ENCODE assay signal across 16 cellular contexts in genomic region chr17:6505425-6506142, GRCh38. TPM values are rescaled to one million over a fixed set of nuclear protein-coding genes. Genes with fewer than 3 reads are reported as not detected.
A peak's percentile ranks its signal among the peaks of the same experiment; 100 is the strongest.
DNase-seq lines count a peak whose midpoint lies in the region; ATAC-seq, FAIRE-seq and TF ChIP-seq lines count a peak whose summit lies in the region.
"Had no signal": no experiment of that assay in that cellular context is flagged by ENCODE, and none has a peak within 500 bp of the region (broad histone marks: within the 10 kb centered on the region; RNA-seq: fewer than 3 reads in every experiment).

No MANE protein-coding gene starts in this region.

- ATAC-seq in HG03159 (IDR thresholded peaks at IDR 0.05; ENCODE audit: unreplicated experiment): no peak

- H3K27ac ChIP-seq in keratinocyte (ENCODE audit: control insufficient read depth, insufficient read depth, low read length): no peak overlapping the region
- peak overlapping the region in 6 of 8 donors; percentile 9 to 72 (median 45) for H3K27ac ChIP-seq in spleen
- no peak overlapping the region for H3K27ac ChIP-seq in effector memory CD4-positive, alpha-beta T cell (ENCODE audit: insufficient read depth, low read length, poor library complexity, severe bottlenecking)

- H3K9me3 ChIP-seq in keratinocyte (ENCODE audit: control insufficient read depth, low read depth, low read length) (no peaks in the 10 kb centered on the region), spleen (no peaks in the 10 kb centered on the region)
- H3K9me3 ChIP-seq in effector memory CD4-positive, alpha-beta T cell (ENCODE audit: control insufficient read depth, low read length): no peaks in the 10 kb centered on the region

- H3K4me3 ChIP-seq in cardiac fibroblast (replicated peaks in 1 of 2; ENCODE audit: low read depth in 2 of 2, low read length in 2 of 2) (no peak overlapping the region), keratinocyte (ENCODE audit: control insufficient read depth in 2 of 3, extremely low read depth in 1 of 3, insufficient read depth in 2 of 3, low read depth in 1 of 3, low read length in 3 of 3) (no peak overlapping the region), spleen (no peak overlapping the region)
- H3K4me3 ChIP-seq in effector memory CD4-positive, alpha-beta T cell (ENCODE audit: insufficient read depth, low read depth, low read length, poor library complexity, severe bottlenecking): no peak overlapping the region

- intact Hi-C loops in spleen (cut with DNase I; ENCODE audit: low total_unique reads): no loop called here

- TF ChIP-seq CTCF in cardiac fibroblast (IDR thresholded peaks at IDR 0.05; ENCODE audit: low read depth, low read length): no peak
- no peak for TF ChIP-seq CTCF in keratinocyte (optimal IDR thresholded peaks at IDR 0.05 in 1 of 3, IDR thresholded peaks at IDR 0.05 in 1 of 3, conservative IDR thresholded peaks at IDR 0.05 in 1 of 3; ENCODE audit: extremely low read depth in 1 of 3, insufficient read depth in 2 of 3, low read length in 3 of 3)
- no peak for TF ChIP-seq CTCF in spleen (IDR thresholded peaks at IDR 0.05 in 8 of 11, conservative IDR thresholded peaks at IDR 0.05 in 3 of 11)

- DNase-seq in NCI-H226 (peak; percentile 94), cardiac fibroblast (ENCODE audit: low read depth in 2 of 2) (peak; percentile 14 to 86), keratinocyte (ENCODE audit: low read depth, low spot score) (no peak), spleen (no peak), superior temporal gyrus (ENCODE audit: extremely low spot score) (no peak), SIG-M5 (lab: John Stamatoyannopoulos, UW) (no peak)
- DNase-seq in effector memory CD4-positive, alpha-beta T cell: no peak
- DNase-seq: DMS79; effector CD4-positive, alpha-beta T cell; HCEC 1CT; KG1; NCI-H1436 treated with DMSO at 0.1 percent for 48 hours; NCI-H446 treated with DMSO at 0.1 percent for 48 hours; substantia nigra had no signal

- no peak overlapping the region for H2AFZ ChIP-seq in keratinocyte (ENCODE audit: control insufficient read depth, low read length)

- H3K4me2 ChIP-seq in keratinocyte (ENCODE audit: control insufficient read depth, extremely low read depth, insufficient read depth, low read depth, low read length): peak overlapping the region; percentile 7

- H3K27me3 ChIP-seq in keratinocyte (ENCODE audit: control insufficient read depth, extremely low read depth, insufficient read depth, low read length) (no peaks in the 10 kb centered on the region), spleen (replicated peaks in 1 of 7) (no peaks in the 10 kb centered on the region)
- H3K27me3 ChIP-seq in effector memory CD4-positive, alpha-beta T cell (replicated peaks; ENCODE audit: control insufficient read depth, insufficient read depth, low read length, poor library complexity, severe bottlenecking): no peaks in the 10 kb centered on the region

- no peaks in the 10 kb centered on the region for H4K20me1 ChIP-seq in keratinocyte (ENCODE audit: control insufficient read depth, extremely low read depth, insufficient read depth, low read length)

- TF ChIP-seq POLR2A in spleen (IDR thresholded peaks at IDR 0.05): no peak

- peak; percentile 68 for FAIRE-seq in keratinocyte (lab: Jason Lieb, UNC)
- FAIRE-seq: islet of Langerhans had no signal

- peaks cover 2% of the 10 kb centered on the region for H3K9me1 ChIP-seq in keratinocyte (ENCODE audit: control insufficient read depth, extremely low read depth, insufficient read depth, low read length)

- peaks cover 40% of the 10 kb centered on the region for H3K4me1 ChIP-seq in keratinocyte (ENCODE audit: control insufficient read depth, extremely low read depth, insufficient read depth, low read length)
- peaks cover 11 to 93% (median 38%) of the 10 kb centered on the region in 6 donors for H3K4me1 ChIP-seq in spleen
- H3K4me1 ChIP-seq in effector memory CD4-positive, alpha-beta T cell (ENCODE audit: control insufficient read depth, insufficient read depth, low read length, poor library complexity, severe bottlenecking): no peaks in the 10 kb centered on the region

- no peaks in the 10 kb centered on the region for H3K79me2 ChIP-seq in keratinocyte (ENCODE audit: control insufficient read depth, insufficient read depth, low read length)

- H3K36me3 ChIP-seq in keratinocyte (ENCODE audit: control insufficient read depth in 2 of 2, extremely low read depth in 1 of 2, insufficient read depth in 2 of 2, low read length in 2 of 2): peaks cover 3 to 4% of the 10 kb centered on the region in 2 experiments
- peaks cover 0 to 34% (median 0%) of the 10 kb centered on the region in 6 donors for H3K36me3 ChIP-seq in spleen
- H3K36me3 ChIP-seq in effector memory CD4-positive, alpha-beta T cell (ENCODE audit: control insufficient read depth, insufficient read depth, low read length): no peaks in the 10 kb centered on the region

- no peak overlapping the region for H3K9ac ChIP-seq in keratinocyte (ENCODE audit: control insufficient read depth, extremely low read depth, insufficient read depth, low read length)

- dilution Hi-C loops in keratinocyte (cut with MboI; ENCODE audit: extremely low pct_ligation_motif_present, low sequenced_read_pairs): no loop called here

- WGBS in spleen, 5 donors: 63 to 83% (median 72%) methylated on average over 11 to 12 of the region's 12 CpGs

RNA-seq across cellular contexts. Expression of gene PITPNM3, which starts 50.8 kb away (rescaled TPM):
- 7.7 to 13.6 TPM (median 8.3 TPM) in 3 replicates for polyA plus RNA-seq in keratinocyte
- 4.5 TPM for polyA plus RNA-seq in keratinocyte (2011; ENCODE audit: low read depth)
- 7.1 and 10.9 TPM in 2 replicates for polyA plus RNA-seq in keratinocyte (2011; cell fraction: cytosol; rRNA removed)
- 19.5 and 25.2 TPM in 2 replicates for polyA plus RNA-seq in keratinocyte (2011; cell fraction: nucleus; rRNA removed)
- 9.0 and 9.4 TPM in 2 replicates for polyA plus RNA-seq in keratinocyte (2012; ENCODE audit: low replicate concordance)
- polyA minus RNA-seq in keratinocyte: 11.0 to 20.7 TPM (median 16.5 TPM) in 3 replicates
- polyA minus RNA-seq in keratinocyte (2011; cell fraction: cytosol; rRNA and poly(A)+ RNA removed): 16.3 TPM
- 15.8 and 17.8 TPM in 2 replicates for polyA minus RNA-seq in keratinocyte (2011; cell fraction: nucleus; rRNA and poly(A)+ RNA removed)
- total RNA-seq in spleen: 100 to 1,000 TPM in 6 of 7 donors, 10 to 100 TPM in 1; 51.9 to 215 (median 140) TPM
- 10 to 100 TPM in 1 of 3 donors, 1 to 10 TPM in 2; 5.4 to 63.3 (median 9.1) TPM for polyA plus RNA-seq in spleen

Comparison
In these comparisons a context has a peak if more than half of its experiments do, and no peak if none do; other contexts are left out.
1. DNase-seq: peak in NCI-H226 (single experiment) and cardiac fibroblast (2 of 2); none in keratinocyte (single experiment), spleen (single experiment), superior temporal gyrus (single experiment), SIG-M5 (single experiment) and effector memory CD4-positive, alpha-beta T cell (0 of 3).
2. H3K27ac ChIP-seq: peak in spleen (6 of 8); none in keratinocyte (single experiment) and effector memory CD4-positive, alpha-beta T cell (single experiment).